In genomic region chr20:50237349-50237748, GRCh38 we compare ENCODE assay signal across 1 cellular context.
TF ChIP-seq lines count a peak whose summit lies in the region.

No MANE protein-coding gene starts in this region.

TF ChIP-seq in HepG2, 621 proteins besides CTCF, POLR2A, EP300 and RAD21 (continued from another document and continues in another):
- TF ChIP-seq ZNF646 (CRISPR knock-in tag; IDR thresholded peaks at IDR 0.05) (no peak), ETV5 (CRISPR knock-in tag; IDR thresholded peaks at IDR 0.05; ENCODE audit: borderline replicate concordance) (peak; percentile 86; the same call in 1 of the 2 replicates), SUZ12 (IDR thresholded peaks at IDR 0.05; ENCODE audit: low read depth, low read length) (no peak), ZBTB2 (CRISPR knock-in tag; IDR thresholded peaks at IDR 0.05; ENCODE audit: low read depth) (no peak), DNMT3B (CRISPR knock-in tag; conservative IDR thresholded peaks at IDR 0.05) (no peak), ZNF17 (CRISPR knock-in tag; IDR thresholded peaks at IDR 0.05) (no peak), ZZZ3 (CRISPR knock-in tag; IDR thresholded peaks at IDR 0.05; ENCODE audit: borderline replicate concordance) (no peak), ATF1 (CRISPR knock-in tag; IDR thresholded peaks at IDR 0.05) (no peak), JDP2 (CRISPR knock-in tag; IDR thresholded peaks at IDR 0.05; ENCODE audit: borderline replicate concordance) (no peak), HHEX (CRISPR knock-in tag; IDR thresholded peaks at IDR 0.05) (no peak), GFI1 (CRISPR knock-in tag; IDR thresholded peaks at IDR 0.05; ENCODE audit: borderline replicate concordance) (no peak), ZIK1 (CRISPR knock-in tag; IDR thresholded peaks at IDR 0.05; ENCODE audit: borderline replicate concordance, low read depth) (no peak), NR2F6 (IDR thresholded peaks at IDR 0.05) (peak; percentile 46; the same call in 1 of the 2 replicates), NR2F6 (CRISPR knock-in tag; IDR thresholded peaks at IDR 0.05) (peak; percentile 66; the same call in 1 of the 2 replicates), SNAPC5 (CRISPR knock-in tag; IDR thresholded peaks at IDR 0.05; ENCODE audit: borderline replicate concordance) (no peak), TSC22D2 (CRISPR knock-in tag; IDR thresholded peaks at IDR 0.05; ENCODE audit: borderline replicate concordance) (no peak), KLF15 (CRISPR knock-in tag; IDR thresholded peaks at IDR 0.05; ENCODE audit: borderline replicate concordance) (no peak), ZNF501 (CRISPR knock-in tag; IDR thresholded peaks at IDR 0.05) (no peak), ZSCAN12 (CRISPR knock-in tag; IDR thresholded peaks at IDR 0.05) (no peak), ZNF10 (CRISPR knock-in tag; IDR thresholded peaks at IDR 0.05; ENCODE audit: borderline replicate concordance, low read depth) (no peak), BHLHE40 (IDR thresholded peaks at IDR 0.05; ENCODE audit: low read length) (no peak), RERE (CRISPR knock-in tag; IDR thresholded peaks at IDR 0.05; ENCODE audit: low read depth) (no peak), GABPA (IDR thresholded peaks at IDR 0.05; ENCODE audit: low read depth, low read length) (no peak), GABPA (CRISPR knock-in tag; IDR thresholded peaks at IDR 0.05; ENCODE audit: low read depth) (peak; percentile 55; the same call in 1 of the 2 replicates), NR2F1 (CRISPR knock-in tag; IDR thresholded peaks at IDR 0.05) (0 out of 4 replicates have a peak, but pooled peaks of 1 of the 2 experiments have one; percentile 14), HOXA5 (CRISPR knock-in tag; IDR thresholded peaks at IDR 0.05) (no peak), ZFP41 (CRISPR knock-in tag; IDR thresholded peaks at IDR 0.05; ENCODE audit: borderline replicate concordance) (no peak), PITX1 (CRISPR knock-in tag; IDR thresholded peaks at IDR 0.05) (no peak), ZSCAN31 (CRISPR knock-in tag; IDR thresholded peaks at IDR 0.05; ENCODE audit: low read depth) (no peak), MIXL1 (CRISPR knock-in tag; IDR thresholded peaks at IDR 0.05) (no peak), SIN3A (IDR thresholded peaks at IDR 0.05; ENCODE audit: borderline replicate concordance, low read depth, low read length) (no peak), ZNF629 (CRISPR knock-in tag; conservative IDR thresholded peaks at IDR 0.05) (no peak), ZNF451 (CRISPR knock-in tag; IDR thresholded peaks at IDR 0.05) (no peak), ZNF33B (CRISPR knock-in tag; IDR thresholded peaks at IDR 0.05) (no peak), RELA (CRISPR knock-in tag; IDR thresholded peaks at IDR 0.05) (peak; percentile 98), ASH2L (IDR thresholded peaks at IDR 0.05; ENCODE audit: insufficient read length, low read depth, low read length) (no peak), RARA (CRISPR knock-in tag; IDR thresholded peaks at IDR 0.05) (0 out of 2 replicates have a peak, but pooled peaks have one; percentile 33)
- TF ChIP-seq, protein P1, sequence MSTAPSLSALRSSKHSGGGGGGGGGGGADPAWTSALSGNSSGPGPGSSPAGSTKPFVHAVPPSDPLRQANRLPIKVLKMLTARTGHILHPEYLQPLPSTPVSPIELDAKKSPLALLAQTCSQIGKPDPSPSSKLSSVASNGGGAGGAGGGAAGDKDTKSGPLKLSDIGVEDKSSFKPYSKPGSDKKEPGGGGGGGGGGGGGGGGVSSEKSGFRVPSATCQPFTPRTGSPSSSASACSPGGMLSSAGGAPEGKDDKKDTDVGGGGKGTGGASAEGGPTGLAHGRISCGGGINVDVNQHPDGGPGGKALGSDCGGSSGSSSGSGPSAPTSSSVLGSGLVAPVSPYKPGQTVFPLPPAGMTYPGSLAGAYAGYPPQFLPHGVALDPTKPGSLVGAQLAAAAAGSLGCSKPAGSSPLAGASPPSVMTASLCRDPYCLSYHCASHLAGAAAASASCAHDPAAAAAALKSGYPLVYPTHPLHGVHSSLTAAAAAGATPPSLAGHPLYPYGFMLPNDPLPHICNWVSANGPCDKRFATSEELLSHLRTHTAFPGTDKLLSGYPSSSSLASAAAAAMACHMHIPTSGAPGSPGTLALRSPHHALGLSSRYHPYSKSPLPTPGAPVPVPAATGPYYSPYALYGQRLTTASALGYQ (CRISPR knock-in tag; IDR thresholded peaks at IDR 0.05): no peak; the same call in 1 of the 2 replicates
- TF ChIP-seq, protein P2, sequence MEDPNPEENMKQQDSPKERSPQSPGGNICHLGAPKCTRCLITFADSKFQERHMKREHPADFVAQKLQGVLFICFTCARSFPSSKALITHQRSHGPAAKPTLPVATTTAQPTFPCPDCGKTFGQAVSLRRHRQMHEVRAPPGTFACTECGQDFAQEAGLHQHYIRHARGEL (CRISPR knock-in tag; IDR thresholded peaks at IDR 0.05): no peak
- TF ChIP-seq, protein P3, sequence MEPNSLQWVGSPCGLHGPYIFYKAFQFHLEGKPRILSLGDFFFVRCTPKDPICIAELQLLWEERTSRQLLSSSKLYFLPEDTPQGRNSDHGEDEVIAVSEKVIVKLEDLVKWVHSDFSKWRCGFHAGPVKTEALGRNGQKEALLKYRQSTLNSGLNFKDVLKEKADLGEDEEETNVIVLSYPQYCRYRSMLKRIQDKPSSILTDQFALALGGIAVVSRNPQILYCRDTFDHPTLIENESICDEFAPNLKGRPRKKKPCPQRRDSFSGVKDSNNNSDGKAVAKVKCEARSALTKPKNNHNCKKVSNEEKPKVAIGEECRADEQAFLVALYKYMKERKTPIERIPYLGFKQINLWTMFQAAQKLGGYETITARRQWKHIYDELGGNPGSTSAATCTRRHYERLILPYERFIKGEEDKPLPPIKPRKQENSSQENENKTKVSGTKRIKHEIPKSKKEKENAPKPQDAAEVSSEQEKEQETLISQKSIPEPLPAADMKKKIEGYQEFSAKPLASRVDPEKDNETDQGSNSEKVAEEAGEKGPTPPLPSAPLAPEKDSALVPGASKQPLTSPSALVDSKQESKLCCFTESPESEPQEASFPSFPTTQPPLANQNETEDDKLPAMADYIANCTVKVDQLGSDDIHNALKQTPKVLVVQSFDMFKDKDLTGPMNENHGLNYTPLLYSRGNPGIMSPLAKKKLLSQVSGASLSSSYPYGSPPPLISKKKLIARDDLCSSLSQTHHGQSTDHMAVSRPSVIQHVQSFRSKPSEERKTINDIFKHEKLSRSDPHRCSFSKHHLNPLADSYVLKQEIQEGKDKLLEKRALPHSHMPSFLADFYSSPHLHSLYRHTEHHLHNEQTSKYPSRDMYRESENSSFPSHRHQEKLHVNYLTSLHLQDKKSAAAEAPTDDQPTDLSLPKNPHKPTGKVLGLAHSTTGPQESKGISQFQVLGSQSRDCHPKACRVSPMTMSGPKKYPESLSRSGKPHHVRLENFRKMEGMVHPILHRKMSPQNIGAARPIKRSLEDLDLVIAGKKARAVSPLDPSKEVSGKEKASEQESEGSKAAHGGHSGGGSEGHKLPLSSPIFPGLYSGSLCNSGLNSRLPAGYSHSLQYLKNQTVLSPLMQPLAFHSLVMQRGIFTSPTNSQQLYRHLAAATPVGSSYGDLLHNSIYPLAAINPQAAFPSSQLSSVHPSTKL (CRISPR knock-in tag; IDR thresholded peaks at IDR 0.05): peak; percentile 63
- TF ChIP-seq, protein P4, sequence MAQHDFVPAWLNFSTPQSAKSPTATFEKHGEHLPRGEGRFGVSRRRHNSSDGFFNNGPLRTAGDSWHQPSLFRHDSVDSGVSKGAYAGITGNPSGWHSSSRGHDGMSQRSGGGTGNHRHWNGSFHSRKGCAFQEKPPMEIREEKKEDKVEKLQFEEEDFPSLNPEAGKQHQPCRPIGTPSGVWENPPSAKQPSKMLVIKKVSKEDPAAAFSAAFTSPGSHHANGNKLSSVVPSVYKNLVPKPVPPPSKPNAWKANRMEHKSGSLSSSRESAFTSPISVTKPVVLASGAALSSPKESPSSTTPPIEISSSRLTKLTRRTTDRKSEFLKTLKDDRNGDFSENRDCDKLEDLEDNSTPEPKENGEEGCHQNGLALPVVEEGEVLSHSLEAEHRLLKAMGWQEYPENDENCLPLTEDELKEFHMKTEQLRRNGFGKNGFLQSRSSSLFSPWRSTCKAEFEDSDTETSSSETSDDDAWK (CRISPR knock-in tag; IDR thresholded peaks at IDR 0.05): no peak
